In the genomic region with DNA sequence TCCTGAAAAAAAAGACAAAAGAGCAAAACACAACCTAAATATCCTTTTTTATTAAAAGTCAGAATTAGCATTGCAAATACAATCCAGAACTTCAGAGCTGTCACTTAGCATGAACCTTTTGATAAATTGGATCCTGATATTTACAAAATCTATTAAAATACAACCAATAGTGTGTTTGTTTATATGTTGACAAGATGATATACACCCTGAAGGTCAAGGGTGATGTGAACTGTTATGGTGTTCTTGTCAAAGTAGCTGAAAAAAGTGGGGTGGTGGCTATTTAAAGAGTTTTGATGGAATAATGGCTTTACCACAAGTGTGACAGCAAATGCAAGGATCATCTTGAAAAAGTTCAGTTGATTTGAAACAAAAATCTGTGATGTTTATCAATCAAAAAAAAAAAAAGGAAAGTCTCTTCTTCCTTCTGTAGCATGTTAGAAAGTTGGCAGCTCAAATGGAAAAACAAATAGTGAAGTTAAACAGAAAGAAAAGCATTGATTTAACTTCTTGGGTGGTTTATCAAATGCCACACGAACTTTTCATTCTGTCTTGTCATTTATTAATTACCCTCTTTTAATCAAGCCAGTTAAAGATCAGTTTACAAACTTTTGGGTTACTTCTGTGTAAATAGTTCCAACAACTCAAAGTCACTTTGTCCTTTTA, we compare ENCODE assay signal across 21 cellular contexts.
"Had no signal": no experiment of that assay in that cellular context is flagged by ENCODE, and none has a peak within 500 bp of the region (broad histone marks: within the 10 kb centered on the region; RNA-seq: fewer than 3 reads in every experiment).

No MANE protein-coding gene starts in this region.

- H3K9me3 Mint-ChIP-seq: endodermal cell, nephron had no signal

- H3K4me3 Mint-ChIP-seq: endodermal cell, nephron had no signal

- H3K27ac Mint-ChIP-seq: endodermal cell, nephron had no signal

- H3K4me1 ChIP-seq: psoas muscle, thyroid gland, uterus had no signal

- H3K27ac ChIP-seq: coronary artery, hepatocyte, psoas muscle, sigmoid colon, skin epidermis, stomach, thyroid gland, upper lobe of left lung, uterus had no signal

- H3K4me3 ChIP-seq: coronary artery, hepatocyte, psoas muscle, sigmoid colon, skin epidermis, stomach, thyroid gland, upper lobe of left lung, uterus had no signal

- DNase-seq: effector CD4-positive, alpha-beta T cell; endodermal cell; foreskin melanocyte; head of caudate nucleus; kidney; left cardiac atrium; mammary epithelial cell; psoas muscle; sigmoid colon; stimulated activated CD4-positive, alpha-beta T cell treated with anti-CD3 and anti-CD28 coated beads, Interleukin-2, amount 100 ng/mL, for 24 hours; stimulated activated CD4-positive, alpha-beta T cell treated with anti-CD3 and anti-CD28 coated beads, Interleukin-4, amount 100 ng/mL, for 4 hours; stimulated activated naive CD4-positive, alpha-beta T cell; stomach; substantia nigra; thyroid gland; upper lobe of left lung; uterus had no signal

- H3K27me3 ChIP-seq: hepatocyte, sigmoid colon, stomach, thyroid gland, upper lobe of left lung, uterus had no signal

- H3K9me3 ChIP-seq: psoas muscle, sigmoid colon, stomach, thyroid gland, upper lobe of left lung, uterus had no signal

- H3K36me3 ChIP-seq: sigmoid colon, stomach, thyroid gland, upper lobe of left lung, uterus had no signal
